In genomic region chr17:6005939-6006338, GRCh38 we compare ENCODE assay signal across 37 cellular contexts.
"Had no signal": no experiment of that assay in that cellular context is flagged by ENCODE, and none has a peak within 500 bp of the region (broad histone marks: within the 10 kb centered on the region; RNA-seq: fewer than 3 reads in every experiment).

No MANE protein-coding gene starts in this region.

- H3K4me3 ChIP-seq: adrenal gland, ascending aorta, body of pancreas, breast epithelium, cardiac muscle cell had no signal

- H3K27ac Mint-ChIP-seq: activated naive CD4-positive, alpha-beta T cell treated with anti-CD3 and anti-CD28 coated beads for 36 hours; activated naive CD4-positive, alpha-beta T cell treated with anti-CD3 and anti-CD28 coated beads, Interleukin-2, amount 10 ng/mL, durations not matched to agents 7 days and 5 days; activated naive CD4-positive, alpha-beta T cell treated with anti-CD3 and anti-CD28 coated beads, Interleukin-2, amount 50 U/mL, for 24 hours; activated naive CD4-positive, alpha-beta T cell treated with anti-CD3 and anti-CD28 coated beads, Interleukin-2, amount 50 U/mL, for 72 hours; activated naive CD8-positive, alpha-beta T cell; activated naive CD8-positive, alpha-beta T cell treated with anti-CD3 and anti-CD28 coated beads for 36 hours; activated naive CD8-positive, alpha-beta T cell treated with anti-CD3 and anti-CD28 coated beads, Interleukin-2, amount 10 ng/mL, durations not matched to agents 7 days and 5 days; activated naive CD8-positive, alpha-beta T cell treated with anti-CD3 and anti-CD28 coated beads, Interleukin-2, amount 50 U/mL, for 24 hours; activated T-cell treated with anti-CD3 and anti-CD28 coated beads, Interleukin-2, amount 50 U/mL, for 24 hours; activated T-cell treated with anti-CD3 and anti-CD28 coated beads, Interleukin-2, amount 50 U/mL, for 72 hours; activated T-helper 1 cell treated with anti-CD3 and anti-CD28 coated beads, Interleukin-12 subunit alpha, Interleukin-12 subunit beta, Interleukin-2, Interleukin-4 antibody, amounts not matched to agents 30 ng/mL and 10 ng/mL and 1 ng/mL, durations not matched to agents 14 hours and 24 hours and 36 hours; activated T-helper 17 cell treated with anti-CD3 and anti-CD28 coated beads, Interleukin-2, amount 50 U/mL, for 72 hours; activated T-helper 2 cell treated with anti-CD3 and anti-CD28 coated beads, Interferon-gamma antibody, Interleukin-2, Interleukin-4, amounts not matched to agents 10 μg/mL and 5 μg/mL and 100 μg/mL, durations not matched to agents 14 hours and 24 hours and 36 hours; brain had no signal

- H3K9me3 ChIP-seq: adrenal gland, ascending aorta, body of pancreas, breast epithelium had no signal

- H3K4me1 Mint-ChIP-seq: activated naive CD4-positive, alpha-beta T cell treated with anti-CD3 and anti-CD28 coated beads, Interleukin-2, amount 10 ng/mL, durations not matched to agents 7 days and 5 days; activated naive CD4-positive, alpha-beta T cell treated with anti-CD3 and anti-CD28 coated beads, Interleukin-2, amount 50 U/mL, for 24 hours; activated naive CD8-positive, alpha-beta T cell treated with anti-CD3 and anti-CD28 coated beads for 36 hours; activated naive CD8-positive, alpha-beta T cell treated with anti-CD3 and anti-CD28 coated beads, Interleukin-2, amount 10 ng/mL, durations not matched to agents 7 days and 5 days; activated naive CD8-positive, alpha-beta T cell treated with anti-CD3 and anti-CD28 coated beads, Interleukin-2, amount 50 U/mL, for 24 hours; activated T-helper 17 cell treated with anti-CD3 and anti-CD28 coated beads, Interleukin-2, amount 50 U/mL, for 72 hours; brain; central memory CD8-positive, alpha-beta T cell had no signal

- H3K36me3 Mint-ChIP-seq: activated naive CD4-positive, alpha-beta T cell treated with anti-CD3 and anti-CD28 coated beads, Interleukin-2, amount 10 ng/mL, durations not matched to agents 7 days and 5 days; activated naive CD4-positive, alpha-beta T cell treated with anti-CD3 and anti-CD28 coated beads, Interleukin-2, amount 50 U/mL, for 24 hours; activated naive CD4-positive, alpha-beta T cell treated with anti-CD3 and anti-CD28 coated beads, Interleukin-2, amount 50 U/mL, for 72 hours; activated naive CD8-positive, alpha-beta T cell; activated naive CD8-positive, alpha-beta T cell treated with anti-CD3 and anti-CD28 coated beads for 36 hours; activated naive CD8-positive, alpha-beta T cell treated with anti-CD3 and anti-CD28 coated beads, Interleukin-2, amount 10 ng/mL, durations not matched to agents 7 days and 5 days; brain had no signal

- H3K36me3 ChIP-seq: adrenal gland, ascending aorta, brain microvascular endothelial cell, breast epithelium, cardiac muscle cell had no signal

- H3K9me3 Mint-ChIP-seq: activated naive CD4-positive, alpha-beta T cell treated with anti-CD3 and anti-CD28 coated beads for 36 hours; activated naive CD4-positive, alpha-beta T cell treated with anti-CD3 and anti-CD28 coated beads, Interleukin-2, amount 10 ng/mL, durations not matched to agents 7 days and 5 days; activated naive CD4-positive, alpha-beta T cell treated with anti-CD3 and anti-CD28 coated beads, Interleukin-2, amount 50 U/mL, for 24 hours; activated naive CD4-positive, alpha-beta T cell treated with anti-CD3 and anti-CD28 coated beads, Interleukin-2, amount 50 U/mL, for 72 hours; activated naive CD8-positive, alpha-beta T cell treated with anti-CD3 and anti-CD28 coated beads for 36 hours; activated naive CD8-positive, alpha-beta T cell treated with anti-CD3 and anti-CD28 coated beads, Interleukin-2, amount 10 ng/mL, durations not matched to agents 7 days and 5 days; activated naive CD8-positive, alpha-beta T cell treated with anti-CD3 and anti-CD28 coated beads, Interleukin-2, amount 50 U/mL, for 24 hours; activated T-cell treated with anti-CD3 and anti-CD28 coated beads, Interleukin-2, amount 50 U/mL, for 24 hours; activated T-cell treated with anti-CD3 and anti-CD28 coated beads, Interleukin-2, amount 50 U/mL, for 4 hours; activated T-cell treated with anti-CD3 and anti-CD28 coated beads, Interleukin-2, amount 50 U/mL, for 72 hours; activated T-helper 1 cell treated with anti-CD3 and anti-CD28 coated beads, Interleukin-12 subunit alpha, Interleukin-12 subunit beta, Interleukin-2, Interleukin-4 antibody, amounts not matched to agents 30 ng/mL and 10 ng/mL and 1 ng/mL, durations not matched to agents 14 hours and 24 hours and 36 hours; activated T-helper 17 cell treated with anti-CD3 and anti-CD28 coated beads, Interleukin-2, amount 50 U/mL, for 72 hours; activated T-helper 2 cell treated with anti-CD3 and anti-CD28 coated beads, Interferon-gamma antibody, Interleukin-2, Interleukin-4, amounts not matched to agents 10 μg/mL and 5 μg/mL and 100 μg/mL, durations not matched to agents 14 hours and 24 hours and 36 hours; central memory CD8-positive, alpha-beta T cell had no signal

- H3K27ac ChIP-seq: adrenal gland, ascending aorta, body of pancreas, brain microvascular endothelial cell, breast epithelium, cardiac muscle cell had no signal

- DNase-seq: activated effector memory CD4-positive, alpha-beta T cell treated with anti-CD3 and anti-CD28 coated beads, Interleukin-2, amount 50 U/mL, for 16 hours; activated effector memory CD4-positive, alpha-beta T cell treated with Interleukin-2 at 50 U/mL for 16 hours; activated gamma-delta T cell; activated gamma-delta T cell treated with Interleukin-2 at 50 U/mL for 16 hours; activated naive CD4-positive, alpha-beta T cell; activated naive CD4-positive, alpha-beta T cell treated with anti-CD3 and anti-CD28 coated beads for 36 hours; activated naive CD4-positive, alpha-beta T cell treated with anti-CD3 and anti-CD28 coated beads, Interleukin-2, amount 10 ng/mL, durations not matched to agents 7 days and 5 days; activated naive CD4-positive, alpha-beta T cell treated with anti-CD3 and anti-CD28 coated beads, Interleukin-2, amount 50 U/mL, for 16 hours; activated naive CD4-positive, alpha-beta T cell treated with Interleukin-2 at 50 U/mL for 16 hours; activated naive CD8-positive, alpha-beta T cell treated with anti-CD3 and anti-CD28 coated beads for 36 hours; activated naive CD8-positive, alpha-beta T cell treated with anti-CD3 and anti-CD28 coated beads, Interleukin-2, amount 10 ng/mL, durations not matched to agents 7 days and 5 days; activated naive CD8-positive, alpha-beta T cell treated with anti-CD3 and anti-CD28 coated beads, Interleukin-2, amount 50 U/mL, for 24 hours; activated T-cell treated with anti-CD3 and anti-CD28 coated beads, Interleukin-2, amount 50 U/mL, for 24 hours; activated T-cell treated with anti-CD3 and anti-CD28 coated beads, Interleukin-2, amount 50 U/mL, for 4 hours; activated T-cell treated with anti-CD3 and anti-CD28 coated beads, Interleukin-2, amount 50 U/mL, for 48 hours; activated T-cell treated with anti-CD3 and anti-CD28 coated beads, Interleukin-2, amount 50 U/mL, for 72 hours; adrenal gland; amniotic stem cell; amygdala; anterior cingulate cortex; aorta; body of pancreas; brain microvascular endothelial cell; caudate nucleus; central memory CD4-positive, alpha-beta T cell; cerebellar nuclear complex had no signal

- H3K27me3 ChIP-seq: adrenal gland, ascending aorta, body of pancreas, brain microvascular endothelial cell, cardiac muscle cell had no signal

- ATAC-seq: activated naive CD4-positive, alpha-beta T cell treated with anti-CD3 and anti-CD28 coated beads, Interleukin-2, amount 50 U/mL, for 72 hours; activated naive CD8-positive, alpha-beta T cell treated with anti-CD3 and anti-CD28 coated beads, Interleukin-2, amount 50 U/mL, for 24 hours; activated T-cell treated with anti-CD3 and anti-CD28 coated beads, Interleukin-2, amount 50 U/mL, for 4 hours; activated T-cell treated with anti-CD3 and anti-CD28 coated beads, Interleukin-2, amount 50 U/mL, for 72 hours; activated T-helper 17 cell treated with anti-CD3 and anti-CD28 coated beads, Interleukin-2, amount 50 U/mL, for 72 hours; body of pancreas had no signal

- H3K4me3 Mint-ChIP-seq: activated naive CD4-positive, alpha-beta T cell treated with anti-CD3 and anti-CD28 coated beads for 36 hours; activated naive CD4-positive, alpha-beta T cell treated with anti-CD3 and anti-CD28 coated beads, Interleukin-2, amount 10 ng/mL, durations not matched to agents 7 days and 5 days; activated naive CD4-positive, alpha-beta T cell treated with anti-CD3 and anti-CD28 coated beads, Interleukin-2, amount 50 U/mL, for 24 hours; activated naive CD8-positive, alpha-beta T cell; activated naive CD8-positive, alpha-beta T cell treated with anti-CD3 and anti-CD28 coated beads for 36 hours; activated naive CD8-positive, alpha-beta T cell treated with anti-CD3 and anti-CD28 coated beads, Interleukin-2, amount 10 ng/mL, durations not matched to agents 7 days and 5 days; activated naive CD8-positive, alpha-beta T cell treated with anti-CD3 and anti-CD28 coated beads, Interleukin-2, amount 50 U/mL, for 24 hours; activated T-cell treated with anti-CD3 and anti-CD28 coated beads, Interleukin-2, amount 50 U/mL, for 24 hours; activated T-cell treated with anti-CD3 and anti-CD28 coated beads, Interleukin-2, amount 50 U/mL, for 4 hours; activated T-cell treated with anti-CD3 and anti-CD28 coated beads, Interleukin-2, amount 50 U/mL, for 72 hours; activated T-helper 1 cell treated with anti-CD3 and anti-CD28 coated beads, Interleukin-12 subunit alpha, Interleukin-12 subunit beta, Interleukin-2, Interleukin-4 antibody, amounts not matched to agents 30 ng/mL and 10 ng/mL and 1 ng/mL, durations not matched to agents 14 hours and 24 hours and 36 hours; activated T-helper 17 cell treated with anti-CD3 and anti-CD28 coated beads, Interleukin-2, amount 50 U/mL, for 72 hours; brain; central memory CD8-positive, alpha-beta T cell had no signal

- H3K27me3 Mint-ChIP-seq: activated naive CD4-positive, alpha-beta T cell treated with anti-CD3 and anti-CD28 coated beads, Interleukin-2, amount 10 ng/mL, durations not matched to agents 7 days and 5 days; activated naive CD8-positive, alpha-beta T cell treated with anti-CD3 and anti-CD28 coated beads, Interleukin-2, amount 10 ng/mL, durations not matched to agents 7 days and 5 days had no signal
